1 cellular context compared by ENCODE assay signal in genomic region chr10:8544500-8544899, GRCh38.
TF ChIP-seq lines count a peak whose summit lies in the region.

No MANE protein-coding gene starts in this region.

TF ChIP-seq in H1, 55 proteins besides CTCF, POLR2A, EP300 and RAD21 (continued from another document):
- TF ChIP-seq HDAC2 (IDR thresholded peaks at IDR 0.05; ENCODE audit: borderline replicate concordance in 1 of 2, low read depth in 2 of 2, low read length in 2 of 2): no peak
- no peak for TF ChIP-seq TEAD4 (IDR thresholded peaks at IDR 0.05; ENCODE audit: low read depth, low read length)
